ENCODE assay signal across 11 cellular contexts in the genomic region with DNA sequence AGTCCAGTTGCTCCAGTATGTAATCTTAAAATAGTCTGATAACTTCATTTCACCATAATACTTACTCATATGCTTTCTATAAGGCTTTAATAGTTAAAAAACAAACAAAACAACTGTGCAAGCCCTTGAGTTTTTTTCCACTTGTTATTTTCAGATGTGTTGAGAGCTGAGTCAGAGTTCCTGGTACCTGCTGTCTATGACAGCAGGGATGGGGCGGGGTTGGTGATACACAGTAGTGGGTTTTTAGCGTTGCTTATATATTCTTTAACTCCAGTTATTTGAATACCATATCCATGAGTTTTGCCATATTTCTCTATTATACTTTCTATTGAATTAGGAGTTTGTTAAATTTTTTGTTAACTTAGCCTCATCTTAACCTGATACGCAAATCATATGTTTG. TPM values are rescaled to one million over a fixed set of nuclear protein-coding genes. Genes with fewer than 3 reads are reported as not detected.
DNase-seq lines count a peak whose midpoint lies in the region; ATAC-seq and TF ChIP-seq lines count a peak whose summit lies in the region.
"Had no signal": no experiment of that assay in that cellular context is flagged by ENCODE, and none has a peak within 500 bp of the region (broad histone marks: within the 10 kb centered on the region; RNA-seq: fewer than 3 reads in every experiment).

No MANE protein-coding gene starts in this region.

- POLR2A ChIA-PET in HEK293 (lab: Yijun Ruan, JAX), result no interaction called here

- H3K4me3 Mint-ChIP-seq in chondrocyte (ENCODE audit: unreplicated experiment), result no peak overlapping the region

- H3K27ac Mint-ChIP-seq in chondrocyte (ENCODE audit: unreplicated experiment), result peak overlapping the region; percentile 50
- H3K27ac Mint-ChIP-seq: nephron had no signal

- peak; percentile 77 to 80 for ATAC-seq in activated CD4-positive, CD25-positive, alpha-beta regulatory T cell treated with anti-CD3 and anti-CD28 coated beads, Interleukin-2, amount 50 U/mL, for 24 hours
- ATAC-seq in HG02970 (IDR thresholded peaks at IDR 0.05; ENCODE audit: low FRiP score, unreplicated experiment), result no peak

- no peak overlapping the region for H3K27ac ChIP-seq in HEK293 (ENCODE audit: extremely low read depth, low read depth, low read length)

- H3K36me3 ChIP-seq in HEK293 (ENCODE audit: control insufficient read depth in 2 of 2, insufficient read depth in 1 of 2, low read length in 2 of 2), result peaks cover 4 to 7% of the 10 kb centered on the region in 2 experiments

- no peak overlapping the region for H3K4me3 ChIP-seq in HEK293 (ENCODE audit: low read depth, low read length)

- H3K4me1 Mint-ChIP-seq in chondrocyte (ENCODE audit: low read depth), result peaks cover 38% of the 10 kb centered on the region

- no peaks in the 10 kb centered on the region for H3K27me3 Mint-ChIP-seq in chondrocyte (ENCODE audit: low read depth)

- peaks cover 21% of the 10 kb centered on the region for H3K4me1 ChIP-seq in HEK293 (ENCODE audit: control insufficient read depth, insufficient read depth, low read length)

- H3K36me3 Mint-ChIP-seq in chondrocyte (ENCODE audit: low read depth), result peaks cover 5% of the 10 kb centered on the region

- H3K9me3 ChIP-seq in HEK293 (ENCODE audit: control insufficient read depth, insufficient read depth, low read depth, low read length), result no peaks in the 10 kb centered on the region

- CTCF ChIA-PET in HEK293 (lab: Yijun Ruan, JAX), result interaction anchor here (1.1 kb wide), 1 partner anchor 623 kb away, joined by 4 read pairs; no protein-coding TSS in a partner anchor

- H3K9me3 Mint-ChIP-seq in chondrocyte (ENCODE audit: low read depth), result no peaks in the 10 kb centered on the region
- H3K9me3 Mint-ChIP-seq: nephron had no signal

- TF ChIP-seq CTCF in HEK293 (tag by site-specific recombination; IDR thresholded peaks at IDR 0.05) (no peak), chondrocyte (IDR thresholded peaks at IDR 0.05) (no peak)

- DNase-seq in chondrocyte (ENCODE audit: low spot score) (no peak), NCI-H2081 (lab: John Stamatoyannopoulos, UW) (no peak), NCI-H524 (lab: John Stamatoyannopoulos, UW) (no peak)
- DNase-seq in stimulated activated CD4-positive, alpha-beta T cell treated with anti-CD3 and anti-CD28 coated beads, Interleukin-1b, Interleukin-23, amount 100 ng/mL, for 48 hours, result peak; percentile 46
- no peak for DNase-seq in central memory CD4-positive, alpha-beta T cell
- DNase-seq: Calu3; effector CD8-positive, alpha-beta T cell had no signal

TF ChIP-seq in HEK293, 187 proteins besides CTCF, POLR2A, EP300 and RAD21:
- TF ChIP-seq ZNF19 (tag by site-specific recombination; IDR thresholded peaks at IDR 0.05; ENCODE audit: low read depth) (no peak), ZNF544 (tag by site-specific recombination; IDR thresholded peaks at IDR 0.05) (no peak), ZBTB8A (tag by site-specific recombination; IDR thresholded peaks at IDR 0.05) (no peak), ZNF133 (tag by site-specific recombination; IDR thresholded peaks at IDR 0.05) (peak; percentile 60; the same call in 1 of the 2 replicates)

RNA-seq across cellular contexts. Expression of gene NAPG, which starts 5.0 kb away (rescaled TPM):
- total RNA-seq in chondrocyte, result 32.0 to 49.0 TPM (median 34.7 TPM) in 3 replicates
